Comparison of ENCODE assay signal across 22 cellular contexts in genomic region chr10:62121197-62121550, GRCh38.
DNase-seq lines count a peak whose midpoint lies in the region; ATAC-seq, FAIRE-seq and TF ChIP-seq lines count a peak whose summit lies in the region.
"Had no signal": no experiment of that assay in that cellular context is flagged by ENCODE, and none has a peak within 500 bp of the region (broad histone marks: within the 10 kb centered on the region; RNA-seq: fewer than 3 reads in every experiment).

No MANE protein-coding gene starts in this region.

- H3K27ac ChIP-seq in esophagus muscularis mucosa (replicated peaks in 1 of 4): no peak overlapping the region
- H3K27ac ChIP-seq: adrenal gland, stomach, tibial nerve had no signal

- WGBS in esophagus muscularis mucosa: 83% methylated on average over 1 of the region's 1 CpG

- H3K4me3 ChIP-seq in bronchial epithelial cell (ENCODE audit: low read depth, low read length): no peak overlapping the region
- H3K4me3 ChIP-seq in esophagus muscularis mucosa: no peak overlapping the region
- H3K4me3 ChIP-seq: adrenal gland, stomach, tibial nerve had no signal

- no peaks in the 10 kb centered on the region for H3K27me3 Mint-ChIP-seq in T-helper 17 cell
- H3K27me3 Mint-ChIP-seq in stimulated activated naive CD8-positive, alpha-beta T cell treated with anti-CD3 and anti-CD28 coated beads, Interleukin-15, amount 100 ng/mL, for 72 hours: no peaks in the 10 kb centered on the region
- H3K27me3 Mint-ChIP-seq: CD4-positive, alpha-beta T cell had no signal

- TF ChIP-seq CTCF in bronchial epithelial cell (IDR thresholded peaks at IDR 0.05; ENCODE audit: insufficient read depth, low read length, severe bottlenecking): no peak
- TF ChIP-seq CTCF in esophagus muscularis mucosa (IDR thresholded peaks at IDR 0.05): no peak

- ATAC-seq in activated naive CD4-positive, alpha-beta T cell treated with anti-CD3 and anti-CD28 coated beads, Interleukin-2, amount 50 U/mL, for 72 hours: peak; percentile 56 to 69
- ATAC-seq in T-helper 17 cell: peak; percentile 54
- ATAC-seq in stimulated activated naive CD8-positive, alpha-beta T cell treated with anti-CD3 and anti-CD28 coated beads, Interleukin-15, amount 100 ng/mL, for 72 hours: peak; percentile 63
- ATAC-seq in GM21717 (IDR thresholded peaks at IDR 0.05; ENCODE audit: unreplicated experiment): no peak
- ATAC-seq: Right ventricle myocardium inferior had no signal

- no peak for DNase-seq in activated naive CD4-positive, alpha-beta T cell treated with anti-CD3 and anti-CD28 coated beads, Interleukin-2, amount 50 U/mL, for 72 hours (ENCODE audit: low spot score in 2 of 2)
- DNase-seq in activated naive CD4-positive, alpha-beta T cell (lab: John Stamatoyannopoulos, UW): no peak
- DNase-seq in T-helper 17 cell (no peak), bronchial epithelial cell (ENCODE audit: low read depth) (peak; percentile 8), GM19240 (ENCODE audit: insufficient read length, low spot score) (no peak), esophagus muscularis mucosa (ENCODE audit: extremely low spot score) (no peak)
- DNase-seq in stimulated activated naive CD8-positive, alpha-beta T cell treated with anti-CD3 and anti-CD28 coated beads, Interleukin-15, amount 100 ng/mL, for 72 hours: no peak
- DNase-seq: adrenal gland; CD4-positive, alpha-beta T cell; cortex of kidney; DMS153; kidney glomerular epithelial cell; NCI-H1105; NCI-H2029; NCI-H345; NCI-H82; small intestine; stomach had no signal

- H3K9me3 ChIP-seq in T-helper 17 cell (ENCODE audit: control insufficient read depth, low read length, poor library complexity, severe bottlenecking): peaks cover 2% of the 10 kb centered on the region
- H3K9me3 ChIP-seq in esophagus muscularis mucosa: peaks cover 0 to 8% (median 0%) of the 10 kb centered on the region in 4 donors

- TF ChIP-seq EP300 in esophagus muscularis mucosa (IDR thresholded peaks at IDR 0.05): no peak

- no peak overlapping the region for H3K4me3 Mint-ChIP-seq in T-helper 17 cell
- H3K4me3 Mint-ChIP-seq in stimulated activated naive CD8-positive, alpha-beta T cell treated with anti-CD3 and anti-CD28 coated beads, Interleukin-15, amount 100 ng/mL, for 72 hours: no peak overlapping the region
- H3K4me3 Mint-ChIP-seq: CD4-positive, alpha-beta T cell had no signal

- FAIRE-seq in bronchial epithelial cell (lab: Jason Lieb, UNC): no peak
- FAIRE-seq: G401.6 had no signal

- intact Hi-C loops in esophagus muscularis mucosa (cut with DNase I): no loop called here

- no peaks in the 10 kb centered on the region for H3K4me1 ChIP-seq in esophagus muscularis mucosa
- H3K4me1 ChIP-seq: adrenal gland, stomach, tibial nerve had no signal

- H3K36me3 Mint-ChIP-seq in activated naive CD4-positive, alpha-beta T cell treated with anti-CD3 and anti-CD28 coated beads, Interleukin-2, amount 50 U/mL, for 72 hours: peaks cover 20 to 41% of the 10 kb centered on the region in 2 donors
- H3K36me3 Mint-ChIP-seq in T-helper 17 cell (ENCODE audit: low read depth): peaks cover 2% of the 10 kb centered on the region

- peaks cover 21 to 45% of the 10 kb centered on the region in 2 donors for H3K9me3 Mint-ChIP-seq in activated naive CD4-positive, alpha-beta T cell treated with anti-CD3 and anti-CD28 coated beads, Interleukin-2, amount 50 U/mL, for 72 hours
- peaks cover 28 to 33% of the 10 kb centered on the region in 2 donors for H3K9me3 Mint-ChIP-seq in stimulated activated naive CD8-positive, alpha-beta T cell treated with anti-CD3 and anti-CD28 coated beads, Interleukin-15, amount 100 ng/mL, for 72 hours

- H3K27ac Mint-ChIP-seq in activated naive CD4-positive, alpha-beta T cell treated with anti-CD3 and anti-CD28 coated beads, Interleukin-2, amount 50 U/mL, for 72 hours: no peak overlapping the region
- peak overlapping the region; percentile 0 for H3K27ac Mint-ChIP-seq in T-helper 17 cell
- H3K27ac Mint-ChIP-seq in stimulated activated naive CD8-positive, alpha-beta T cell treated with anti-CD3 and anti-CD28 coated beads, Interleukin-15, amount 100 ng/mL, for 72 hours: no peak overlapping the region
- H3K27ac Mint-ChIP-seq: CD4-positive, alpha-beta T cell had no signal

- no peaks in the 10 kb centered on the region for H3K36me3 ChIP-seq in bronchial epithelial cell (ENCODE audit: control insufficient read depth, insufficient read depth, low read length)
- no peaks in the 10 kb centered on the region for H3K36me3 ChIP-seq in esophagus muscularis mucosa
- H3K36me3 ChIP-seq: adrenal gland, stomach, tibial nerve had no signal

- peaks cover 11% of the 10 kb centered on the region for H3K4me1 Mint-ChIP-seq in T-helper 17 cell
- peaks cover 15% of the 10 kb centered on the region for H3K4me1 Mint-ChIP-seq in stimulated activated naive CD8-positive, alpha-beta T cell treated with anti-CD3 and anti-CD28 coated beads, Interleukin-15, amount 100 ng/mL, for 72 hours

- TF ChIP-seq POLR2A in esophagus muscularis mucosa (IDR thresholded peaks at IDR 0.05; ENCODE audit: low read depth): no peak

- H3K27me3 ChIP-seq in bronchial epithelial cell (ENCODE audit: control insufficient read depth, insufficient read depth, low read length): no peaks in the 10 kb centered on the region
- no peaks in the 10 kb centered on the region for H3K27me3 ChIP-seq in esophagus muscularis mucosa
- H3K27me3 ChIP-seq: adrenal gland, stomach, tibial nerve had no signal
